Comparison of ENCODE assay signal across 8 cellular contexts in genomic region chr14:103480595-103480994, GRCh38. TPM values are rescaled to one million over a fixed set of nuclear protein-coding genes. Genes with fewer than 3 reads are reported as not detected.
A peak's percentile ranks its signal among the peaks of the same experiment; 100 is the strongest.
DNase-seq lines count a peak whose midpoint lies in the region; ATAC-seq and TF ChIP-seq lines count a peak whose summit lies in the region.

No MANE protein-coding gene starts in this region.

- ATAC-seq in GM21528 (IDR thresholded peaks at IDR 0.05; ENCODE audit: low FRiP score, unreplicated experiment) (peak; percentile 80), HG03045 (IDR thresholded peaks at IDR 0.05; ENCODE audit: unreplicated experiment) (no peak), GM19324 (IDR thresholded peaks at IDR 0.05; ENCODE audit: low FRiP score, unreplicated experiment) (no peak)

- TF ChIP-seq CTCF in GM13976 (IDR thresholded peaks at IDR 0.05; ENCODE audit: borderline replicate concordance, control extremely low read depth, extremely low read depth, insufficient read depth, missing control alignments) (no peak), NB4 (IDR thresholded peaks at IDR 0.05; ENCODE audit: low read depth, low read length) (no peak), dorsolateral prefrontal cortex (IDR thresholded peaks at IDR 0.05 in 54 of 56, conservative IDR thresholded peaks at IDR 0.05 in 2 of 56; ENCODE audit: low read depth in 1 of 56, partially characterized antibody in 56 of 56) (no peak)

- intact Hi-C loops in dorsolateral prefrontal cortex (cut with DNase I), result no loop called here

- H3K27me3 ChIP-seq in dorsolateral prefrontal cortex, result no peaks in the 10 kb centered on the region

- DNase-seq in GM13976 (ENCODE audit: low spot score) (peak; percentile 64), NB4 (ENCODE audit: low read depth) (peak; percentile 51), dermis blood vessel endothelial cell (peak; percentile 39), NCI-H146 (lab: John Stamatoyannopoulos, UW) (no peak), dorsolateral prefrontal cortex (no peak)

- in situ Hi-C loops in GM13976 (cut with MboI; ENCODE audit: low sequenced_read_pairs, unreplicated experiment), result no loop called here

- no peak for TF ChIP-seq POLR2A in NB4 (IDR thresholded peaks at IDR 0.05; ENCODE audit: extremely low read depth, insufficient read length)

- H3K27ac ChIP-seq in dorsolateral prefrontal cortex, result no peak overlapping the region

- H3K4me3 ChIP-seq in NB4 (ENCODE audit: low read depth, low read length), result no peak overlapping the region
- H3K4me3 ChIP-seq in dorsolateral prefrontal cortex, result no peak overlapping the region

RNA-seq across cellular contexts. Expression of gene CKB, which starts 42.0 kb away (rescaled TPM):
- total RNA-seq in dermis blood vessel endothelial cell (2.6 and 3.2 TPM in 2 replicates), dorsolateral prefrontal cortex (1,000 to 10,000 TPM; 1,109 to 2,418 (median 1,592) TPM)

RNA-seq across cellular contexts. Expression of gene TRMT61A, which starts 48.4 kb away (rescaled TPM):
- total RNA-seq in dermis blood vessel endothelial cell, result 5.6 and 7.5 TPM in 2 replicates
- 10 to 100 TPM in 119 of 120 experiments, 1 to 10 TPM in 1; 9.8 to 20.3 (median 14.3) TPM for total RNA-seq in dorsolateral prefrontal cortex

Comparison
In these comparisons a context has a peak if more than half of its experiments do, and no peak if none do; other contexts are left out.
1. DNase-seq: peak in GM13976 (single experiment), NB4 (single experiment) and dermis blood vessel endothelial cell (single experiment); none in NCI-H146 (single experiment) and dorsolateral prefrontal cortex (0 of 10).
2. RNA of gene CKB, which starts 42.0 kb away (total RNA-seq): 1,109 to 2,418 TPM in dorsolateral prefrontal cortex; 2.6 to 3.2 TPM in dermis blood vessel endothelial cell; every median in the first group is over 100 times any median in the second.